ENCODE assay signal across 2 cellular contexts in genomic region chr7:84194484-84195260, GRCh38.
TF ChIP-seq lines count a peak whose summit lies in the region.

Gene SEMA3A (minus strand): TSS chr7:84194789. CDS start chr7:84194586, 203 bp downstream.

TF ChIP-seq in IMR-90, 13 proteins besides CTCF, POLR2A, EP300 and RAD21 (continued from another document):
- TF ChIP-seq ELK1 (IDR thresholded peaks at IDR 0.05; ENCODE audit: borderline replicate concordance, low read depth, low read length) (no peak), NFE2L2 (IDR thresholded peaks at IDR 0.05; ENCODE audit: low read depth, low read length) (no peak), MAZ (IDR thresholded peaks at IDR 0.05; ENCODE audit: borderline replicate concordance, low read depth, low read length) (0 out of 2 replicates have a peak, but pooled peaks have one; percentile 15), MXI1 (IDR thresholded peaks at IDR 0.05; ENCODE audit: borderline replicate concordance, low read depth, low read length) (peak; percentile 68; the same call in 1 of the 2 replicates), SMC3 (IDR thresholded peaks at IDR 0.05; ENCODE audit: low read depth, low read length) (peak; percentile 27)
TF ChIP-seq in IMR-90: peak in this region for 6.

TF ChIP-seq in SK-N-SH, 30 proteins besides CTCF, POLR2A, EP300 and RAD21 (continued from another document):
- TF ChIP-seq REST (IDR thresholded peaks at IDR 0.05; ENCODE audit: low read depth, low read length): peak; percentile 13; the same call in 1 of the 2 replicates
- TF ChIP-seq TAF1 (IDR thresholded peaks at IDR 0.05; ENCODE audit: borderline replicate concordance, low read depth, low read length): peak; percentile 54; the same call in 1 of the 2 replicates
- no peak for TF ChIP-seq CHD2 (IDR thresholded peaks at IDR 0.05; ENCODE audit: low read length, partially characterized antibody)
- no peak; the same call in 1 of the 2 replicates for TF ChIP-seq TCF12 (IDR thresholded peaks at IDR 0.05)
- TF ChIP-seq NFIC (IDR thresholded peaks at IDR 0.05; ENCODE audit: borderline replicate concordance): no peak
- TF ChIP-seq SIN3A (IDR thresholded peaks at IDR 0.05; ENCODE audit: borderline replicate concordance, low read depth, low read length): peak; percentile 93; the same call in 1 of the 2 replicates
- TF ChIP-seq SMC3 (IDR thresholded peaks at IDR 0.05; ENCODE audit: low read depth, low read length): 0 out of 2 replicates have a peak, but pooled peaks have one; percentile 15
- TF ChIP-seq MAX (IDR thresholded peaks at IDR 0.05; ENCODE audit: low read depth): peak; percentile 54; the same call in 1 of the 2 replicates
- no peak for TF ChIP-seq EZH2phosphoT487 (IDR thresholded peaks at IDR 0.05; ENCODE audit: borderline replicate concordance, low read depth)
